In genomic region chr7:157125376-157126223, GRCh38 we compare ENCODE assay signal across 19 cellular contexts.
"Had no signal": no experiment of that assay in that cellular context is flagged by ENCODE, and none has a peak within 500 bp of the region (broad histone marks: within the 10 kb centered on the region; RNA-seq: fewer than 3 reads in every experiment).

No MANE protein-coding gene starts in this region.

- H3K27me3 ChIP-seq: hepatocyte, right lobe of liver, testis had no signal

- H3K27ac ChIP-seq: cardiac muscle cell, hepatocyte, lower lobe of right lung, parathyroid adenoma, right lobe of liver, testis had no signal

- ATAC-seq: activated T-helper 17 cell treated with anti-CD3 and anti-CD28 coated beads, Interleukin-2, amount 50 U/mL, for 72 hours; lower lobe of right lung had no signal

- H3K4me3 ChIP-seq: cardiac muscle cell, hepatocyte, lower lobe of right lung, right lobe of liver, testis had no signal

- H3K36me3 ChIP-seq: cardiac muscle cell, lower lobe of right lung, right lobe of liver had no signal

- DNase-seq: activated CD4-positive, alpha-beta T cell treated with anti-CD3 and anti-CD28 coated beads for 1 hour; activated CD4-positive, alpha-beta T cell treated with anti-CD3 and anti-CD28 coated beads, Interleukin-2, amount 50 U/mL, for 48 hours; activated naive CD4-positive, alpha-beta T cell; activated naive CD8-positive, alpha-beta T cell treated with anti-CD3 and anti-CD28 coated beads, Interleukin-2, amount 10 ng/mL, durations not matched to agents 7 days and 5 days; activated T-cell treated with anti-CD3 and anti-CD28 coated beads, Interleukin-2, amount 50 U/mL, for 1 hour; amygdala; dermis blood vessel endothelial cell; effector memory CD4-positive, alpha-beta T cell; islet precursor cell; lower lobe of right lung; small intestine; stimulated activated CD4-positive, alpha-beta T cell treated with anti-CD3 and anti-CD28 coated beads, Interleukin-15, amount 100 ng/mL, for 24 hours; stimulated activated CD4-positive, alpha-beta T cell treated with anti-CD3 and anti-CD28 coated beads, Interleukin-2, amount 100 ng/mL, for 48 hours; testis had no signal
